ENCODE assay signal across 9 cellular contexts in the genomic region with DNA sequence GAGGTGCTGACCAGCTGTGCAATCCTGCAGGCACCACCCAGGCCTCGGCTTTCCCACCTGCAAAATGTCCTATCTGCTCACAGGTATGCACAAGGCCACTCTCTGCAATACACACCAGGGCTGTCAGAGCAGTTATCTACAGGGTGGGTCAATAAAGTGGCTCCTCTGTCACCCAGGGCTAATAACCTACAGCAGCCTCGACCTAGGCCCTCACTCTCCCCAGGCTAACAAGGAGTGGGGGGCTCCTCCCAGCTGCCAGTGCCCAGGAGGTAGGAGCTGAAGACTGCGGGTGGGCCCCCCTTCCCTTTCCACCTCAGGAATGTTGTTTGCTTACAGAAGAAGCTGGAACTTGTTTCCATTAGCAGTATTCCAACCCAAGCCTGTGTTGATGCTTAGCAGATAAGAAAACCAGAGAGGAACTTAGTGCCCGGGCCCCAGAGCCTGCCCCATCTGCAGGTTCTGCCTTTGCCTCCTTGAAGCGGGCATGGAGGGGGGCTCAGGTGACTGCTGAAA. TPM values are rescaled to one million over a fixed set of nuclear protein-coding genes. Genes with fewer than 3 reads are reported as not detected.
DNase-seq lines count a peak whose midpoint lies in the region; ATAC-seq, FAIRE-seq and TF ChIP-seq lines count a peak whose summit lies in the region.
"Had no signal": no experiment of that assay in that cellular context is flagged by ENCODE, and none has a peak within 500 bp of the region (broad histone marks: within the 10 kb centered on the region; RNA-seq: fewer than 3 reads in every experiment).

No MANE protein-coding gene starts in this region.

- peak overlapping the region; percentile 43 to 93 (median 86) for H3K27ac ChIP-seq in heart right ventricle
- peak overlapping the region; percentile 38 to 71 for H3K27ac ChIP-seq in mucosa of rectum (ENCODE audit: low read depth in 2 of 2, low read length in 2 of 2)
- peak overlapping the region; percentile 38 for H3K27ac ChIP-seq in urinary bladder (ENCODE audit: low read depth)

- intact Hi-C loops in heart right ventricle (cut with DNase I) = no loop called here
- intact Hi-C loops in cardiac septum (cut with DNase I) = no loop called here
- intact Hi-C loops in MCF 10A (cut with micrococcal nuclease) = no loop called here

- no TSS peak for BruUV-seq in MCF 10A (replicated peaks; lab: Mats Ljungman, UMichigan)

- no peak for DNase-seq in heart right ventricle
- no peak for DNase-seq in cardiac septum (ENCODE audit: low spot score)
- DNase-seq in MCF 10A (ENCODE audit: unreplicated experiment) = no peak
- DNase-seq in HK-2 (ENCODE audit: unreplicated experiment) = no peak
- no peak for DNase-seq in C1 segment of cervical spinal cord (lab: John Stamatoyannopoulos, UW)
- no peak for DNase-seq in HTR-8/SVneo (ENCODE audit: insufficient read length, low spot score)
- DNase-seq: foreskin melanocyte had no signal

- no peak for FAIRE-seq in HTR-8/SVneo (lab: Jason Lieb, UNC)

- H3K4me3 ChIP-seq in heart right ventricle = peak overlapping the region in 1 of 10 donors; percentile 9
- no peak overlapping the region for H3K4me3 ChIP-seq in mucosa of rectum (ENCODE audit: low read length in 2 of 2)
- H3K4me3 ChIP-seq in urinary bladder (ENCODE audit: low read depth, low read length) = no peak overlapping the region

- peak in 1 of 8 donors; percentile 1 for ATAC-seq in heart right ventricle

- H3K27ac Mint-ChIP-seq in MCF 10A (ENCODE audit: low read depth, unreplicated experiment) = peak overlapping the region; percentile 74

- H3K27me3 ChIP-seq in heart right ventricle = no peaks in the 10 kb centered on the region
- no peaks in the 10 kb centered on the region for H3K27me3 ChIP-seq in mucosa of rectum (ENCODE audit: control insufficient read depth in 2 of 2, insufficient read depth in 2 of 2, low read length in 2 of 2)

- H3K9me3 ChIP-seq in heart right ventricle (no peaks in the 10 kb centered on the region), mucosa of rectum (ENCODE audit: control insufficient read depth in 2 of 2, low read length in 2 of 2) (no peaks in the 10 kb centered on the region)

- H3K4me3 Mint-ChIP-seq in MCF 10A (ENCODE audit: unreplicated experiment) = no peak overlapping the region

- H3K27me3 Mint-ChIP-seq in MCF 10A (ENCODE audit: insufficient read depth, unreplicated experiment) = no peaks in the 10 kb centered on the region

- 30 to 33% methylated on average over 5 of the region's 5 CpGs for WGBS in heart right ventricle, 2 donors
- WGBS in urinary bladder = 15% methylated on average over 5 of the region's 5 CpGs

- POLR2A ChIA-PET in MCF 10A (lab: Yijun Ruan, JAX) = interaction anchor here (0.6 to 1.3 kb wide), 3 partner anchors 8 to 17 kb away, joined by 3 to 5 read pairs (median 4); no protein-coding TSS in a partner anchor

- H3K9ac ChIP-seq in mucosa of rectum (ENCODE audit: low read depth in 1 of 2, low read length in 2 of 2) = peak overlapping the region in 1 of 2 donors; percentile 19

- H3K36me3 ChIP-seq in heart right ventricle (peaks cover 0 to 47% (median 0%) of the 10 kb centered on the region in 9 donors), mucosa of rectum (ENCODE audit: control insufficient read depth in 2 of 2, insufficient read depth in 2 of 2, low read length in 2 of 2) (peaks cover 5 to 29% of the 10 kb centered on the region in 2 donors), urinary bladder (ENCODE audit: insufficient read depth) (no peaks in the 10 kb centered on the region)

- peaks cover 63% of the 10 kb centered on the region for H3K4me1 Mint-ChIP-seq in MCF 10A (ENCODE audit: insufficient read depth, unreplicated experiment)

- CTCF ChIA-PET in MCF 10A (lab: Yijun Ruan, JAX) = interaction anchor here (1.7 kb wide), 1 partner anchor 10 kb away, joined by 5 read pairs; no protein-coding TSS in a partner anchor

- TF ChIP-seq CTCF in heart right ventricle (IDR thresholded peaks at IDR 0.05) = no peak
- TF ChIP-seq CTCF in MCF 10A (IDR thresholded peaks at IDR 0.05; ENCODE audit: unreplicated experiment) = no peak

- H3K9me3 Mint-ChIP-seq in MCF 10A (ENCODE audit: unreplicated experiment) = no peaks in the 10 kb centered on the region

- H3K4me1 ChIP-seq in heart right ventricle (peaks cover 65 to 99% (median 98%) of the 10 kb centered on the region in 9 donors), mucosa of rectum (ENCODE audit: control insufficient read depth in 2 of 2, insufficient read depth in 2 of 2, low read length in 2 of 2) (peaks cover 63 to 76% of the 10 kb centered on the region in 2 donors), urinary bladder (ENCODE audit: insufficient read depth) (no peaks in the 10 kb centered on the region)

- peaks cover 20% of the 10 kb centered on the region for H3K36me3 Mint-ChIP-seq in MCF 10A (ENCODE audit: insufficient read depth, unreplicated experiment)

RNA-seq across cellular contexts. Expression of a gene that starts 26.8 kb away (rescaled TPM):
- 100 to 1,000 TPM; 132 to 345 (median 189) TPM for total RNA-seq in heart right ventricle
- polyA plus RNA-seq in heart right ventricle = 100 to 1,000 TPM; 134 to 243 TPM
- 282 TPM for total RNA-seq in cardiac septum
- 643 and 653 TPM in 2 replicates for total RNA-seq in MCF 10A (2022)
- 150 TPM for total RNA-seq in urinary bladder
- polyA plus RNA-seq in urinary bladder = 258 TPM
